Comparison of ENCODE assay signal across 13 cellular contexts in genomic region chr2:185979546-185980071, GRCh38.
DNase-seq lines count a peak whose midpoint lies in the region; ATAC-seq and TF ChIP-seq lines count a peak whose summit lies in the region.
"Had no signal": no experiment of that assay in that cellular context is flagged by ENCODE, and none has a peak within 500 bp of the region (broad histone marks: within the 10 kb centered on the region; RNA-seq: fewer than 3 reads in every experiment).

No MANE protein-coding gene starts in this region.

- H3K4me3 ChIP-seq in HEK293 (ENCODE audit: low read depth, low read length) (no peak overlapping the region), SJCRH30 (no peak overlapping the region)
- H3K4me3 ChIP-seq: SJSA1 had no signal

- no peak overlapping the region for H3K27ac ChIP-seq in HEK293 (ENCODE audit: extremely low read depth, low read depth, low read length)
- H3K27ac ChIP-seq in SJCRH30 = peak overlapping the region; percentile 60
- H3K27ac ChIP-seq: SJSA1 had no signal

- POLR2A ChIA-PET in HEK293 (lab: Yijun Ruan, JAX) = no interaction called here

- DNase-seq in SJCRH30 (peak; percentile 67 to 76), kidney tubule cell (ENCODE audit: low spot score) (peak; percentile 33), OCI-M2 (lab: John Stamatoyannopoulos, UW; ENCODE audit: unreplicated experiment) (no peak), globus pallidus (ENCODE audit: low spot score) (no peak)
- DNase-seq: activated CD4-positive, alpha-beta memory T cell treated with anti-CD3 and anti-CD28 coated beads for 36 hours; aorta; DMS79; NCI-H1105 had no signal

- H3K4me1 ChIP-seq in HEK293 (ENCODE audit: control insufficient read depth, insufficient read depth, low read length) (no peaks in the 10 kb centered on the region), SJCRH30 (peaks cover 45% of the 10 kb centered on the region)
- H3K4me1 ChIP-seq: SJSA1 had no signal

- TF ChIP-seq CTCF in HEK293 (tag by site-specific recombination; IDR thresholded peaks at IDR 0.05) = no peak

- H3K36me3 ChIP-seq in HEK293 (ENCODE audit: control insufficient read depth in 2 of 2, insufficient read depth in 1 of 2, low read length in 2 of 2) = no peaks in the 10 kb centered on the region
- 0 out of 2 replicates have a peak, but pooled peaks cover 2% of the 10 kb centered on the region for H3K36me3 ChIP-seq in SJCRH30
- H3K36me3 ChIP-seq: SJSA1 had no signal

- no peaks in the 10 kb centered on the region for H3K27me3 ChIP-seq in SJCRH30
- H3K27me3 ChIP-seq: SJSA1 had no signal

- H3K9me3 ChIP-seq in HEK293 (ENCODE audit: control insufficient read depth, insufficient read depth, low read depth, low read length) = no peaks in the 10 kb centered on the region
- H3K9me3 ChIP-seq in SJCRH30 (replicated peaks) = peaks cover 31% of the 10 kb centered on the region

- ATAC-seq in GM18519 (IDR thresholded peaks at IDR 0.05; ENCODE audit: low FRiP score, unreplicated experiment) (peak; percentile 83), GM18861 (IDR thresholded peaks at IDR 0.05; ENCODE audit: unreplicated experiment) (no peak), GM18502 (IDR thresholded peaks at IDR 0.05; ENCODE audit: poor library complexity, unreplicated experiment) (no peak)

- CTCF ChIA-PET in HEK293 (lab: Yijun Ruan, JAX) = interaction anchor here (0.5 to 1.2 kb wide), 4 partner anchors 10 to 239 kb away, joined by 3 to 6 read pairs (median 4); no protein-coding TSS in a partner anchor

TF ChIP-seq in HEK293, 187 proteins besides CTCF, POLR2A, EP300 and RAD21:
- TF ChIP-seq ZBTB21 (tag by site-specific recombination; IDR thresholded peaks at IDR 0.05) (no peak), ZNF596 (tag by site-specific recombination; IDR thresholded peaks at IDR 0.05) (no peak), ZNF654 (tag by site-specific recombination; IDR thresholded peaks at IDR 0.05; ENCODE audit: low read depth) (peak; percentile 33), ELK4 (IDR thresholded peaks at IDR 0.05; ENCODE audit: borderline replicate concordance, low read depth, low read length) (no peak)
TF ChIP-seq in HEK293: peak in this region for 1.

Comparison
In these comparisons a context has a peak if more than half of its experiments do, and no peak if none do; other contexts are left out.
1. DNase-seq: peak in SJCRH30 (2 of 2) and kidney tubule cell (single experiment); none in OCI-M2 (single experiment) and globus pallidus (single experiment).